ENCODE assay signal across 15 cellular contexts in genomic region chr17:33163827-33164555, GRCh38.
A peak's percentile ranks its signal among the peaks of the same experiment; 100 is the strongest.
DNase-seq lines count a peak whose midpoint lies in the region; ATAC-seq and TF ChIP-seq lines count a peak whose summit lies in the region.
"Had no signal": no experiment of that assay in that cellular context is flagged by ENCODE, and none has a peak within 500 bp of the region (broad histone marks: within the 10 kb centered on the region; RNA-seq: fewer than 3 reads in every experiment).

No MANE protein-coding gene starts in this region.

- TF ChIP-seq POLR2A in gastrocnemius medialis (IDR thresholded peaks at IDR 0.05), result no peak

- in situ Hi-C loops in gastrocnemius medialis (cut with MboI; ENCODE audit: low sequenced_read_pairs in 4 of 4), result no loop called here

- DNase-seq in HPDE6-E6E7 (ENCODE audit: extremely low spot score) (peak; percentile 14), astrocyte of the hippocampus (ENCODE audit: low read depth, low spot score) (peak; percentile 16), glomerular visceral epithelial cell (ENCODE audit: extremely low spot score) (peak; percentile 51), gastrocnemius medialis (peak; percentile 10 to 22), NAMALWA (ENCODE audit: low spot score) (no peak)
- DNase-seq in stimulated activated naive CD4-positive, alpha-beta T cell treated with Interleukin-2 at 50 U/mL for 16 hours (lab: John Stamatoyannopoulos, UW), result no peak
- DNase-seq: activated T-cell treated with anti-CD3 and anti-CD28 coated beads, Interleukin-2, amount 50 U/mL, for 48 hours; BE2C; endodermal cell; naive thymus-derived CD8-positive, alpha-beta T cell; NCI-H510A treated with DMSO at 0.1 percent for 48 hours; posterior cingulate gyrus; trophoblast cell had no signal

- no peaks in the 10 kb centered on the region for H3K27me3 ChIP-seq in gastrocnemius medialis
- H3K27me3 ChIP-seq: ascending aorta, BE2C had no signal

- no peaks in the 10 kb centered on the region for H3K9me3 ChIP-seq in gastrocnemius medialis
- H3K9me3 ChIP-seq: ascending aorta, BE2C had no signal

- H3K36me3 ChIP-seq in gastrocnemius medialis, result no peaks in the 10 kb centered on the region
- H3K36me3 ChIP-seq: ascending aorta, BE2C had no signal

- H3K27ac ChIP-seq in gastrocnemius medialis, result peak overlapping the region in 1 of 4 donors; percentile 40
- H3K27ac ChIP-seq: ascending aorta had no signal

- ATAC-seq in gastrocnemius medialis (peak; percentile 72 to 86), GM21786 (IDR thresholded peaks at IDR 0.05; ENCODE audit: unreplicated experiment) (no peak)
- ATAC-seq: naive thymus-derived CD8-positive, alpha-beta T cell had no signal

- intact Hi-C loops in gastrocnemius medialis (cut with DNase I; ENCODE audit: low total_unique reads), result no loop called here

- H3K4me1 ChIP-seq in gastrocnemius medialis, result peaks cover 18 to 21% of the 10 kb centered on the region in 2 donors
- H3K4me1 ChIP-seq: BE2C had no signal

- no peak overlapping the region for H3K4me3 ChIP-seq in gastrocnemius medialis
- H3K4me3 ChIP-seq: ascending aorta had no signal

- no peak for TF ChIP-seq CTCF in gastrocnemius medialis (IDR thresholded peaks at IDR 0.05 in 4 of 5, conservative IDR thresholded peaks at IDR 0.05 in 1 of 5)

Comparison
In these comparisons a context has a peak if more than half of its experiments do, and no peak if none do; other contexts are left out.
1. DNase-seq: peak in HPDE6-E6E7 (single experiment), astrocyte of the hippocampus (single experiment), glomerular visceral epithelial cell (single experiment) and gastrocnemius medialis (2 of 2); none in stimulated activated naive CD4-positive, alpha-beta T cell treated with Interleukin-2 at 50 U/mL for 16 hours (single experiment) and NAMALWA (single experiment).